Comparison of ENCODE assay signal across 25 cellular contexts in genomic region chr11:35261197-35261596, GRCh38.
DNase-seq lines count a peak whose midpoint lies in the region; ATAC-seq, FAIRE-seq and TF ChIP-seq lines count a peak whose summit lies in the region.
"Had no signal": no experiment of that assay in that cellular context is flagged by ENCODE, and none has a peak within 500 bp of the region (broad histone marks: within the 10 kb centered on the region; RNA-seq: fewer than 3 reads in every experiment).

No MANE protein-coding gene starts in this region.

- TF ChIP-seq CTCF in HFFc6 (IDR thresholded peaks at IDR 0.05) (no peak), sigmoid colon (IDR thresholded peaks at IDR 0.05) (no peak)

- TF ChIP-seq POLR2A in sigmoid colon (IDR thresholded peaks at IDR 0.05): no peak

- H3K36me3 Mint-ChIP-seq in HFFc6 (ENCODE audit: low read depth): peaks cover 24% of the 10 kb centered on the region
- H3K36me3 Mint-ChIP-seq: memory B cell had no signal

- H3K4me1 ChIP-seq in SJSA1 (replicated peaks) (peaks cover 18% of the 10 kb centered on the region), sigmoid colon (peaks cover 0 to 34% (median 20%) of the 10 kb centered on the region in 4 donors)
- H3K4me1 ChIP-seq: right atrium auricular region had no signal

- H3K9me3 ChIP-seq in SJSA1 (replicated peaks) (no peaks in the 10 kb centered on the region), sigmoid colon (no peaks in the 10 kb centered on the region)
- H3K9me3 ChIP-seq: left lung, right atrium auricular region, thyroid gland had no signal

- WGBS in sigmoid colon, 2 donors: 85 to 87% methylated on average over 1 of the region's 1 CpG

- peak overlapping the region; percentile 25; the same call in 1 of the 2 replicates for H3K4me3 Mint-ChIP-seq in HFFc6
- H3K4me3 Mint-ChIP-seq: activated B cell treated with CpG ODN at 0.5 μM for 24 hours; CD8-positive, alpha-beta memory T cell; memory B cell; T-helper 1 cell treated with Interleukin-12 subunit alpha and Interleukin-12 subunit beta and Interleukin-4 antibody, amounts not matched to agents 30 μg/mL and 1 μg/mL, for 36 hours had no signal

- H3K27ac Mint-ChIP-seq in HFFc6: peak overlapping the region; percentile 94
- H3K27ac Mint-ChIP-seq: activated B cell treated with CpG ODN at 0.5 μM for 24 hours; CD8-positive, alpha-beta memory T cell; memory B cell; T-helper 1 cell treated with Interleukin-12 subunit alpha and Interleukin-12 subunit beta and Interleukin-4 antibody, amounts not matched to agents 30 μg/mL and 1 μg/mL, for 36 hours had no signal

- FAIRE-seq in RCC 7860 (lab: Jason Lieb, UNC): no peak
- FAIRE-seq: GM12891 had no signal

- intact Hi-C loops in sigmoid colon (cut with DNase I): no loop called here

- H3K4me3 ChIP-seq in SJSA1: no peak overlapping the region
- no peak overlapping the region for H3K4me3 ChIP-seq in sigmoid colon
- H3K4me3 ChIP-seq: left lung, right atrium auricular region, SK-N-MC, thyroid gland had no signal

- H3K27me3 Mint-ChIP-seq in HFFc6 (ENCODE audit: insufficient read depth): no peaks in the 10 kb centered on the region; the same call in 1 of the 2 replicates
- H3K27me3 Mint-ChIP-seq: activated B cell treated with CpG ODN at 0.5 μM for 24 hours; CD8-positive, alpha-beta memory T cell; memory B cell had no signal

- ATAC-seq in esophagus mucosa (peak; percentile 25), GM21526 (IDR thresholded peaks at IDR 0.05; ENCODE audit: low FRiP score, unreplicated experiment) (no peak)

- peaks cover 4% of the 10 kb centered on the region; the same call in 1 of the 2 replicates for H3K9me3 Mint-ChIP-seq in HFFc6
- H3K9me3 Mint-ChIP-seq: activated B cell treated with CpG ODN at 0.5 μM for 24 hours; CD8-positive, alpha-beta memory T cell; memory B cell; T-helper 1 cell treated with Interleukin-12 subunit alpha and Interleukin-12 subunit beta and Interleukin-4 antibody, amounts not matched to agents 30 μg/mL and 1 μg/mL, for 36 hours had no signal

- H3K27ac ChIP-seq in SJSA1 (peak overlapping the region; percentile 87), sigmoid colon (peak overlapping the region in 3 of 4 donors; percentile 60 to 69 (median 61))
- H3K27ac ChIP-seq: right atrium auricular region, SK-N-MC, thyroid gland had no signal

- H3K36me3 ChIP-seq in SJSA1 (no peaks in the 10 kb centered on the region), sigmoid colon (no peaks in the 10 kb centered on the region)
- H3K36me3 ChIP-seq: left lung, right atrium auricular region, thyroid gland had no signal

- no peaks in the 10 kb centered on the region for H3K27me3 ChIP-seq in SJSA1 (replicated peaks)
- no peaks in the 10 kb centered on the region for H3K27me3 ChIP-seq in sigmoid colon
- H3K27me3 ChIP-seq: left lung, right atrium auricular region, thyroid gland had no signal

- DNase-seq in HFFc6: no peak
- DNase-seq in SJSA1 (ENCODE audit: low read depth in 1 of 2, low spot score in 2 of 2): no peak
- no peak for DNase-seq in sigmoid colon
- DNase-seq in kidney glomerular epithelial cell (lab: John Stamatoyannopoulos, UW): no peak
- no peak for DNase-seq in RCC 7860 (ENCODE audit: low spot score)
- DNase-seq: activated B cell treated with CpG ODN at 0.5 μM for 24 hours; activated gamma-delta T cell treated with Interleukin-2 at 50 U/mL for 16 hours; activated T-cell treated with anti-CD3 and anti-CD28 coated beads, Interleukin-2, amount 50 U/mL, for 48 hours; CD8-positive, alpha-beta memory T cell; cerebellar nuclear complex; DMS 273 treated with DMSO at 0.1 percent for 48 hours; H7; left lung; NCI-H1048; NCI-H1694; posterior cingulate gyrus; stimulated activated CD4-positive, alpha-beta T cell treated with anti-CD3 and anti-CD28 coated beads, Interleukin-4, amount 100 ng/mL, for 24 hours; thyroid gland had no signal

- H3K4me1 Mint-ChIP-seq in HFFc6 (ENCODE audit: low read depth): peaks cover 33% of the 10 kb centered on the region

- TF ChIP-seq EP300 in sigmoid colon (IDR thresholded peaks at IDR 0.05): no peak
